In the genomic region with DNA sequence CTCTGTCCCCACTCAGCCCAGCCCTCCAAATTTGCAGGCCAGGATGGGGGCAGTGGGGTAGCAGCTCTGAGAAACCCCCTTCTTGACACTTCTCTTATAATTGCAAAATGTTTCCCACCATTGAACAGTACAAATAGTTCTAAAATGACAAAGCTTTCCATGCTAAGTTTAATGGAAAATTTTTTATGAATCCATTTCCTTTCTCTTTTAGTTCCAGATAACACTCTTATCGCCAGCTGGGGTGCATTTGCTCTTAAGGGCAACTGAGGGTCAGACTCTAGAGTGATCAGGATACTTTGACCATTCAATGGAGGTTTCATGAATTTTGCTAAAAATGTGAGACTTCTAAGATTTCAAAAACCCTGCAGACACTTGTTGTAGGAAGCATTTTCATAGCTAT, we compare ENCODE assay signal across 3 cellular contexts.
TF ChIP-seq lines count a peak whose summit lies in the region.

No MANE protein-coding gene starts in this region.

TF ChIP-seq in liver, 16 proteins besides CTCF, POLR2A, EP300 and RAD21:
- TF ChIP-seq RXRA (IDR thresholded peaks at IDR 0.05) (peak in 1 of 2 donors; percentile 19), YY1 (IDR thresholded peaks at IDR 0.05) (peak; percentile 27), SP1 (IDR thresholded peaks at IDR 0.05) (peak; percentile 21), TAF1 (conservative IDR thresholded peaks at IDR 0.05) (no peak), NR2F2 (IDR thresholded peaks at IDR 0.05) (peak; percentile 82), GABPA (IDR thresholded peaks at IDR 0.05 in 1 of 2, conservative IDR thresholded peaks at IDR 0.05 in 1 of 2) (no peak)

TF ChIP-seq in HepG2, 621 proteins besides CTCF, POLR2A, EP300 and RAD21:
- TF ChIP-seq PAF1 (CRISPR knock-in tag; IDR thresholded peaks at IDR 0.05) (no peak), ZFP37 (CRISPR knock-in tag; IDR thresholded peaks at IDR 0.05; ENCODE audit: borderline replicate concordance) (no peak), ZNF558 (CRISPR knock-in tag; IDR thresholded peaks at IDR 0.05; ENCODE audit: borderline replicate concordance) (no peak), CBX2 (IDR thresholded peaks at IDR 0.05; ENCODE audit: low read depth, low read length) (no peak), CBX2 (CRISPR knock-in tag; IDR thresholded peaks at IDR 0.05; ENCODE audit: low read depth) (no peak), ZNF761 (CRISPR knock-in tag; conservative IDR thresholded peaks at IDR 0.05) (no peak), NCOR1 (IDR thresholded peaks at IDR 0.05; ENCODE audit: borderline replicate concordance, low read length) (no peak), SPEN (CRISPR knock-in tag; IDR thresholded peaks at IDR 0.05; ENCODE audit: low read depth) (no peak), NBN (conservative IDR thresholded peaks at IDR 0.05) (no peak), KDM3A (CRISPR knock-in tag; IDR thresholded peaks at IDR 0.05; ENCODE audit: low read depth) (no peak), ZNF607 (CRISPR knock-in tag; IDR thresholded peaks at IDR 0.05; ENCODE audit: borderline replicate concordance) (no peak), PAWR (CRISPR knock-in tag; IDR thresholded peaks at IDR 0.05; ENCODE audit: borderline replicate concordance) (no peak), KAT7 (CRISPR knock-in tag; IDR thresholded peaks at IDR 0.05; ENCODE audit: borderline replicate concordance) (no peak), ZBTB1 (CRISPR knock-in tag; IDR thresholded peaks at IDR 0.05; ENCODE audit: borderline replicate concordance) (no peak), IRF9 (CRISPR knock-in tag; IDR thresholded peaks at IDR 0.05; ENCODE audit: borderline replicate concordance) (no peak)
- TF ChIP-seq, protein P1, sequence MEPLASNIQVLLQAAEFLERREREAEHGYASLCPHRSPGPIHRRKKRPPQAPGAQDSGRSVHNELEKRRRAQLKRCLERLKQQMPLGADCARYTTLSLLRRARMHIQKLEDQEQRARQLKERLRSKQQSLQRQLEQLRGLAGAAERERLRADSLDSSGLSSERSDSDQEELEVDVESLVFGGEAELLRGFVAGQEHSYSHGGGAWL (CRISPR knock-in tag; IDR thresholded peaks at IDR 0.05): no peak

TF ChIP-seq in SK-N-SH, 30 proteins besides CTCF, POLR2A, EP300 and RAD21:
- no peak for TF ChIP-seq NFIC (IDR thresholded peaks at IDR 0.05; ENCODE audit: borderline replicate concordance)
- TF ChIP-seq, protein P2, sequence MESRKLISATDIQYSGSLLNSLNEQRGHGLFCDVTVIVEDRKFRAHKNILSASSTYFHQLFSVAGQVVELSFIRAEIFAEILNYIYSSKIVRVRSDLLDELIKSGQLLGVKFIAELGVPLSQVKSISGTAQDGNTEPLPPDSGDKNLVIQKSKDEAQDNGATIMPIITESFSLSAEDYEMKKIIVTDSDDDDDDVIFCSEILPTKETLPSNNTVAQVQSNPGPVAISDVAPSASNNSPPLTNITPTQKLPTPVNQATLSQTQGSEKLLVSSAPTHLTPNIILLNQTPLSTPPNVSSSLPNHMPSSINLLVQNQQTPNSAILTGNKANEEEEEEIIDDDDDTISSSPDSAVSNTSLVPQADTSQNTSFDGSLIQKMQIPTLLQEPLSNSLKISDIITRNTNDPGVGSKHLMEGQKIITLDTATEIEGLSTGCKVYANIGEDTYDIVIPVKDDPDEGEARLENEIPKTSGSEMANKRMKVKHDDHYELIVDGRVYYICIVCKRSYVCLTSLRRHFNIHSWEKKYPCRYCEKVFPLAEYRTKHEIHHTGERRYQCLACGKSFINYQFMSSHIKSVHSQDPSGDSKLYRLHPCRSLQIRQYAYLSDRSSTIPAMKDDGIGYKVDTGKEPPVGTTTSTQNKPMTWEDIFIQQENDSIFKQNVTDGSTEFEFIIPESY (IDR thresholded peaks at IDR 0.05; ENCODE audit: borderline replicate concordance, low read depth): no peak
- TF ChIP-seq, protein P3, sequence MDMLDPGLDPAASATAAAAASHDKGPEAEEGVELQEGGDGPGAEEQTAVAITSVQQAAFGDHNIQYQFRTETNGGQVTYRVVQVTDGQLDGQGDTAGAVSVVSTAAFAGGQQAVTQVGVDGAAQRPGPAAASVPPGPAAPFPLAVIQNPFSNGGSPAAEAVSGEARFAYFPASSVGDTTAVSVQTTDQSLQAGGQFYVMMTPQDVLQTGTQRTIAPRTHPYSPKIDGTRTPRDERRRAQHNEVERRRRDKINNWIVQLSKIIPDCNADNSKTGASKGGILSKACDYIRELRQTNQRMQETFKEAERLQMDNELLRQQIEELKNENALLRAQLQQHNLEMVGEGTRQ (IDR thresholded peaks at IDR 0.05; ENCODE audit: borderline replicate concordance, low read depth, low read length): no peak
- no peak for TF ChIP-seq SIN3A (IDR thresholded peaks at IDR 0.05; ENCODE audit: borderline replicate concordance, low read depth, low read length)
- TF ChIP-seq GATA2 (CRISPR knock-in tag; IDR thresholded peaks at IDR 0.05): no peak
- TF ChIP-seq, protein P4, sequence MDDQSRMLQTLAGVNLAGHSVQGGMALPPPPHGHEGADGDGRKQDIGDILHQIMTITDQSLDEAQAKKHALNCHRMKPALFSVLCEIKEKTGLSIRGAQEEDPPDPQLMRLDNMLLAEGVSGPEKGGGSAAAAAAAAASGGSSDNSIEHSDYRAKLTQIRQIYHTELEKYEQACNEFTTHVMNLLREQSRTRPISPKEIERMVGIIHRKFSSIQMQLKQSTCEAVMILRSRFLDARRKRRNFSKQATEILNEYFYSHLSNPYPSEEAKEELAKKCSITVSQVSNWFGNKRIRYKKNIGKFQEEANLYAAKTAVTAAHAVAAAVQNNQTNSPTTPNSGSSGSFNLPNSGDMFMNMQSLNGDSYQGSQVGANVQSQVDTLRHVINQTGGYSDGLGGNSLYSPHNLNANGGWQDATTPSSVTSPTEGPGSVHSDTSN (IDR thresholded peaks at IDR 0.05): no peak
- no peak for TF ChIP-seq FOXM1 (IDR thresholded peaks at IDR 0.05; ENCODE audit: low read depth)
- no peak for TF ChIP-seq GABPA (IDR thresholded peaks at IDR 0.05; ENCODE audit: low read depth)
- TF ChIP-seq MEF2A (IDR thresholded peaks at IDR 0.05; ENCODE audit: borderline replicate concordance, low read depth): no peak
